10 cellular contexts compared by ENCODE assay signal in genomic region chr15:59169337-59169736, GRCh38. TPM values are rescaled to one million over a fixed set of nuclear protein-coding genes. Genes with fewer than 3 reads are reported as not detected.
DNase-seq lines count a peak whose midpoint lies in the region; ATAC-seq, FAIRE-seq and TF ChIP-seq lines count a peak whose summit lies in the region.
"Had no signal": no experiment of that assay in that cellular context is flagged by ENCODE, and none has a peak within 500 bp of the region (broad histone marks: within the 10 kb centered on the region; RNA-seq: fewer than 3 reads in every experiment).

No MANE protein-coding gene starts in this region.

- TF ChIP-seq CTCF in AG10803 (conservative IDR thresholded peaks at IDR 0.05; ENCODE audit: low read length) (no peak), nephron progenitor cell (IDR thresholded peaks at IDR 0.05) (no peak)

- H3K4me3 ChIP-seq in AG10803 (ENCODE audit: low read length): no peak overlapping the region

- no peaks in the 10 kb centered on the region for H3K27me3 Mint-ChIP-seq in nephron progenitor cell (ENCODE audit: low read depth, poor library complexity)

- DNase-seq in AG10803 (ENCODE audit: low read depth): peak; percentile 90
- DNase-seq in NOMO-1 treated with DMSO at 0.1 percent for 48 hours (lab: John Stamatoyannopoulos, UW; ENCODE audit: unreplicated experiment): peak; percentile 79
- peak; percentile 85 for DNase-seq in dedifferentiated amniotic fluid mesenchymal stem cell (ENCODE audit: extremely low spot score)
- no peak for DNase-seq in nephron progenitor cell
- no peak for DNase-seq in NCI-H1105 (lab: John Stamatoyannopoulos, UW)
- no peak for DNase-seq in GOT3 (lab: John Stamatoyannopoulos, UW)
- no peak for DNase-seq in GM12892 (ENCODE audit: insufficient read length)
- DNase-seq: activated CD4-positive, alpha-beta T cell treated with anti-CD3 and anti-CD28 coated beads for 1 hour; stimulated activated CD4-positive, alpha-beta T cell treated with anti-CD3 and anti-CD28 coated beads, Interleukin-4, amount 100 ng/mL, for 1 hour had no signal

- H3K27ac Mint-ChIP-seq in nephron progenitor cell: peak overlapping the region; percentile 95

- no peak for FAIRE-seq in GM12892 (lab: Jason Lieb, UNC)

- H3K9me3 Mint-ChIP-seq in nephron progenitor cell: peaks cover 6% of the 10 kb centered on the region

- ATAC-seq in HG02763 (IDR thresholded peaks at IDR 0.05; ENCODE audit: unreplicated experiment): no peak

- peaks cover 61% of the 10 kb centered on the region for H3K4me1 Mint-ChIP-seq in nephron progenitor cell

- peak overlapping the region; percentile 26 for H3K4me3 Mint-ChIP-seq in nephron progenitor cell

- H3K36me3 Mint-ChIP-seq in nephron progenitor cell (ENCODE audit: low read depth): peaks cover 52% of the 10 kb centered on the region

- no peak for TF ChIP-seq POLR2A in GM12892 (IDR thresholded peaks at IDR 0.05; ENCODE audit: low read depth, low read length)

RNA-seq across cellular contexts. Expression of gene LDHAL6B, which starts 37.3 kb away (rescaled TPM):
- 1.00 TPM for polyA plus RNA-seq in GM12892 (2012; ENCODE audit: missing spikeins)

Comparison
In these comparisons a context has a peak if more than half of its experiments do, and no peak if none do; other contexts are left out.
1. DNase-seq: peak in AG10803 (single experiment), NOMO-1 treated with DMSO at 0.1 percent for 48 hours (single experiment) and dedifferentiated amniotic fluid mesenchymal stem cell (single experiment); none in nephron progenitor cell (single experiment), NCI-H1105 (single experiment), GOT3 (single experiment) and GM12892 (single experiment).